In the genomic region with DNA sequence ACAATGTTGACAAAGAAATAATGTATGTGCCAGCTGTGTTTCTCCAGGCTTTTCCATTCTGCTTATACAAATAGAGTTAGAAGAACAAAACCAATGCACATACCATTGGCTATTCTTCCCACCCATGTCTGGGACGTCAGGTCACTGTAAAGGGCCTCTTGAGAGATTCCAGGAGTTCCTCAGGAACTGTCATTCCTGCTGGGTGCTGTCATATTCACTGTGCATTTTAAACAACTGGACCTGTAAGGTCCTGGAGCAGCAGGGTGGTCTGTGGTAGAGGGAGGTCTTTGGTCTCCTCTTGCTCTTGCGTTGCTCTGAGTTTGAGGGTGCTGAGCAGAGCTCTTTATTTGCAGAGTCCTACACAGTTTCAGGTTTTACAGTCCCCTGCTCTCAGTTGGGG, we compare ENCODE assay signal across 19 cellular contexts.
DNase-seq lines count a peak whose midpoint lies in the region; ATAC-seq and TF ChIP-seq lines count a peak whose summit lies in the region.
"Had no signal": no experiment of that assay in that cellular context is flagged by ENCODE, and none has a peak within 500 bp of the region (broad histone marks: within the 10 kb centered on the region; RNA-seq: fewer than 3 reads in every experiment).

No MANE protein-coding gene starts in this region.

- H3K79me2 ChIP-seq in smooth muscle cell (ENCODE audit: low read depth): no peaks in the 10 kb centered on the region

- H3K9ac ChIP-seq in HUES6 (ENCODE audit: low read length): peak overlapping the region; percentile 19
- no peak overlapping the region for H3K9ac ChIP-seq in endodermal cell (ENCODE audit: extremely low read depth, low read length, poor library complexity, severe bottlenecking)
- no peak overlapping the region for H3K9ac ChIP-seq in smooth muscle cell (ENCODE audit: low read depth)

- H3K27ac ChIP-seq in HUES6 (ENCODE audit: low read depth, low read length) (no peak overlapping the region), endodermal cell (ENCODE audit: low read depth, low read length) (no peak overlapping the region), mesodermal cell (ENCODE audit: low read depth, low read length, severe bottlenecking) (peak overlapping the region; percentile 64), smooth muscle cell (ENCODE audit: low read depth) (peak overlapping the region; percentile 54)
- H3K27ac ChIP-seq: RWPE1 had no signal

- H3K27me3 ChIP-seq in HUES6 (ENCODE audit: control insufficient read depth, insufficient read depth, low read length) (no peaks in the 10 kb centered on the region), endodermal cell (ENCODE audit: control insufficient read depth, insufficient read depth, low read length, poor library complexity, severe bottlenecking) (no peaks in the 10 kb centered on the region), smooth muscle cell (ENCODE audit: low read depth) (no peaks in the 10 kb centered on the region)

- no peaks in the 10 kb centered on the region for H4K20me1 ChIP-seq in smooth muscle cell (ENCODE audit: low read depth)

- DNase-seq in endodermal cell (no peak), smooth muscle cell (lab: John Stamatoyannopoulos, UW; ENCODE audit: unreplicated experiment) (no peak)
- no peak for DNase-seq in activated T-cell treated with anti-CD3 and anti-CD28 coated beads, Interleukin-2, amount 50 U/mL, for 1 hour
- DNase-seq in activated naive CD8-positive, alpha-beta T cell treated with anti-CD3 and anti-CD28 coated beads, Interleukin-2, amount 50 U/mL, for 24 hours: no peak
- DNase-seq: C1 segment of cervical spinal cord; CD8-positive, alpha-beta memory T cell; H7; HFFc6; NCI-H1105 treated with DMSO at 0.1 percent for 48 hours; NCI-H187; NCI-H2107; NCI-H2227 treated with DMSO at 0.1 percent for 48 hours; NCI-H524; PC-3 had no signal

- no peaks in the 10 kb centered on the region for H3K36me3 Mint-ChIP-seq in endodermal cell (ENCODE audit: low read depth)
- no peaks in the 10 kb centered on the region for H3K36me3 Mint-ChIP-seq in activated naive CD8-positive, alpha-beta T cell treated with anti-CD3 and anti-CD28 coated beads, Interleukin-2, amount 50 U/mL, for 24 hours (ENCODE audit: low read depth)
- H3K36me3 Mint-ChIP-seq: CD8-positive, alpha-beta memory T cell had no signal

- H3K27ac Mint-ChIP-seq in endodermal cell: peak overlapping the region; percentile 13
- no peak overlapping the region for H3K27ac Mint-ChIP-seq in activated naive CD8-positive, alpha-beta T cell treated with anti-CD3 and anti-CD28 coated beads, Interleukin-2, amount 50 U/mL, for 24 hours
- H3K27ac Mint-ChIP-seq: CD8-positive, alpha-beta memory T cell; HFFc6 had no signal

- H3K9me3 ChIP-seq in HUES6 (ENCODE audit: control insufficient read depth, insufficient read depth, low read depth, low read length) (no peaks in the 10 kb centered on the region), endodermal cell (ENCODE audit: control insufficient read depth, low read length) (no peaks in the 10 kb centered on the region), mesodermal cell (ENCODE audit: control insufficient read depth, low read length) (no peaks in the 10 kb centered on the region), smooth muscle cell (replicated peaks; ENCODE audit: low read depth) (no peaks in the 10 kb centered on the region)

- no peak for TF ChIP-seq CTCF in endodermal cell (conservative IDR thresholded peaks at IDR 0.05)
- no peak for TF ChIP-seq CTCF in smooth muscle cell (IDR thresholded peaks at IDR 0.05; ENCODE audit: borderline replicate concordance, insufficient read depth, poor library complexity, severe bottlenecking)

- peaks cover 13% of the 10 kb centered on the region for H3F3A ChIP-seq in smooth muscle cell (ENCODE audit: low read depth)

- no peaks in the 10 kb centered on the region for H3K9me3 Mint-ChIP-seq in endodermal cell
- H3K9me3 Mint-ChIP-seq in activated naive CD8-positive, alpha-beta T cell treated with anti-CD3 and anti-CD28 coated beads, Interleukin-2, amount 50 U/mL, for 24 hours: no peaks in the 10 kb centered on the region
- H3K9me3 Mint-ChIP-seq: CD8-positive, alpha-beta memory T cell; HFFc6 had no signal

- peak overlapping the region; percentile 68 for H2AFZ ChIP-seq in smooth muscle cell (ENCODE audit: low read depth)

- H3K4me1 ChIP-seq in HUES6 (ENCODE audit: control insufficient read depth, insufficient read depth, low read length) (peaks cover 27% of the 10 kb centered on the region), endodermal cell (ENCODE audit: control insufficient read depth, insufficient read depth, low read length) (peaks cover 7% of the 10 kb centered on the region), mesodermal cell (ENCODE audit: control insufficient read depth, insufficient read depth, low read length, poor library complexity, severe bottlenecking) (peaks cover 19% of the 10 kb centered on the region), smooth muscle cell (ENCODE audit: low read depth) (peaks cover 41% of the 10 kb centered on the region)

- peak overlapping the region; percentile 51 for H3K4me2 ChIP-seq in smooth muscle cell

- H3K36me3 ChIP-seq in HUES6 (ENCODE audit: control insufficient read depth, insufficient read depth, low read length) (no peaks in the 10 kb centered on the region), endodermal cell (ENCODE audit: control insufficient read depth, insufficient read depth, low read length) (no peaks in the 10 kb centered on the region), mesodermal cell (ENCODE audit: control insufficient read depth, insufficient read depth, low read length) (no peaks in the 10 kb centered on the region), smooth muscle cell (ENCODE audit: low read depth) (no peaks in the 10 kb centered on the region)

- no peak overlapping the region for H3K4me3 Mint-ChIP-seq in endodermal cell
- no peak overlapping the region for H3K4me3 Mint-ChIP-seq in activated naive CD8-positive, alpha-beta T cell treated with anti-CD3 and anti-CD28 coated beads, Interleukin-2, amount 50 U/mL, for 24 hours
- H3K4me3 Mint-ChIP-seq: CD8-positive, alpha-beta memory T cell; HFFc6 had no signal

- H3K4me1 Mint-ChIP-seq in endodermal cell: peaks cover 50% of the 10 kb centered on the region
- no peaks in the 10 kb centered on the region for H3K4me1 Mint-ChIP-seq in activated naive CD8-positive, alpha-beta T cell treated with anti-CD3 and anti-CD28 coated beads, Interleukin-2, amount 50 U/mL, for 24 hours
- H3K4me1 Mint-ChIP-seq: CD8-positive, alpha-beta memory T cell had no signal

- H3K4me3 ChIP-seq in HUES6 (ENCODE audit: low read depth, low read length) (no peak overlapping the region), endodermal cell (ENCODE audit: low read length) (no peak overlapping the region), mesodermal cell (ENCODE audit: extremely low read depth, insufficient read depth, low read length, poor library complexity, severe bottlenecking) (no peak overlapping the region), smooth muscle cell (no peak overlapping the region)
- H3K4me3 ChIP-seq: K562 had no signal

- ATAC-seq in GM19023 (IDR thresholded peaks at IDR 0.05; ENCODE audit: unreplicated experiment): no peak
- no peak for ATAC-seq in activated naive CD8-positive, alpha-beta T cell treated with anti-CD3 and anti-CD28 coated beads, Interleukin-2, amount 50 U/mL, for 24 hours
- ATAC-seq: K562, PC-3 had no signal

- no peaks in the 10 kb centered on the region for H3K27me3 Mint-ChIP-seq in endodermal cell (ENCODE audit: insufficient read depth)
- H3K27me3 Mint-ChIP-seq in activated naive CD8-positive, alpha-beta T cell treated with anti-CD3 and anti-CD28 coated beads, Interleukin-2, amount 50 U/mL, for 24 hours: peaks cover 14% of the 10 kb centered on the region

- 80 to 89% methylated on average over 1 to 2 of the region's 2 CpGs for WGBS in endodermal cell (ENCODE audit: insufficient coverage in 1 of 2, insufficient read length in 1 of 2), 2 experiments
- WGBS in mesodermal cell (ENCODE audit: insufficient coverage in 2 of 2), 2 experiments: no CpG with 5 or more reads among the region's 2 CpGs
- 32% methylated on average over 2 of the region's 2 CpGs for WGBS in smooth muscle cell (ENCODE audit: low lambda C conversion rate)

Comparison
In these comparisons a context has a peak if more than half of its experiments do, and no peak if none do; other contexts are left out.
1. H3K27ac ChIP-seq: peak in mesodermal cell (single experiment) and smooth muscle cell (single experiment); none in HUES6 (single experiment) and endodermal cell (single experiment).